ENCODE assay signal across 8 cellular contexts in the genomic region with DNA sequence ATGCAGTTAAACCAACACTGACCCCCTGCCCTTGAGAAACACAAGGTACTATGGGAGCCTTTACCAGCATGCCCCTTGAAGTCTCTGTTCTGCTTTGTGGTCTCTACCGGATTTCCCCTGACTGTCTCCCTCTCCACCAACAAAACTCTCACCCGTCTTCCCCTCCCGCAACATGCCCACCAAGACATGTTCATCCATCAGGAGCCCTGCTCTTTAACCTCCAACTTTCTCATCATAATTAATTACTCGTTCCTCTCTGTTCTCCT.
A peak's percentile ranks its signal among the peaks of the same experiment; 100 is the strongest.
DNase-seq lines count a peak whose midpoint lies in the region; ATAC-seq, FAIRE-seq and TF ChIP-seq lines count a peak whose summit lies in the region.

No MANE protein-coding gene starts in this region.

- H3K9me2 ChIP-seq in OCI-LY1 (ENCODE audit: low read depth, low read length), result no peaks in the 10 kb centered on the region

- peaks cover 12% of the 10 kb centered on the region for H3K36me3 ChIP-seq in OCI-LY1 (ENCODE audit: insufficient read depth, low read length)

- no peaks in the 10 kb centered on the region for H4K20me1 ChIP-seq in OCI-LY1 (ENCODE audit: insufficient read depth, low read length)

- H3K4me2 ChIP-seq in OCI-LY1 (ENCODE audit: low read length), result peak overlapping the region; percentile 99

- H3K9me3 Mint-ChIP-seq in memory B cell, result peaks cover 5% of the 10 kb centered on the region

- no peak for FAIRE-seq in urothelium cell line (lab: Jason Lieb, UNC)

- H2AFZ ChIP-seq in OCI-LY1 (ENCODE audit: low read length), result peak overlapping the region; percentile 93; the same call in 1 of the 2 replicates

- H3K9ac ChIP-seq in OCI-LY1 (ENCODE audit: low read length), result peak overlapping the region; percentile 93

- no peaks in the 10 kb centered on the region for H3K27me3 Mint-ChIP-seq in memory B cell

- peak overlapping the region; percentile 95 for H3K4me3 ChIP-seq in OCI-LY1 (ENCODE audit: low read depth, low read length, poor library complexity, severe bottlenecking)

- peak; percentile 44 for ATAC-seq in HG02571 (IDR thresholded peaks at IDR 0.05; ENCODE audit: unreplicated experiment)
- peak; percentile 68 for ATAC-seq in memory B cell (ENCODE audit: low read depth)

- peak overlapping the region; percentile 96 for H3K27ac Mint-ChIP-seq in memory B cell

- no peaks in the 10 kb centered on the region; the same call in 1 of the 2 replicates for H3K9me3 ChIP-seq in OCI-LY1 (ENCODE audit: low read length)

- no peaks in the 10 kb centered on the region for H3K27me3 ChIP-seq in OCI-LY1 (ENCODE audit: insufficient read depth, low read length)

- H3K79me2 ChIP-seq in OCI-LY1 (ENCODE audit: insufficient read depth, low read length), result no peaks in the 10 kb centered on the region

- peaks cover 15% of the 10 kb centered on the region for H3K4me1 Mint-ChIP-seq in memory B cell

- H3K27ac ChIP-seq in OCI-LY1 (ENCODE audit: low read depth, low read length, poor library complexity, severe bottlenecking) (peak overlapping the region; percentile 67), caudate nucleus (ENCODE audit: low read depth, low read length) (peak overlapping the region; percentile 94)

- DNase-seq in SKM-1 treated with dmso at 0.1 percent for 144 hours (lab: John Stamatoyannopoulos, UW; ENCODE audit: unreplicated experiment) (peak; percentile 41), SKM-1 (lab: John Stamatoyannopoulos, UW; ENCODE audit: unreplicated experiment) (no peak), caudate nucleus (lab: John Stamatoyannopoulos, UW) (peak in 4 of 61 donors; percentile 18 to 43 (median 36)), memory B cell (ENCODE audit: low spot score in 2 of 2) (peak in 1 of 2 donors; percentile 78), urothelium cell line (ENCODE audit: low spot score) (peak; percentile 6), DMS 273 treated with DMSO at 0.1 percent for 48 hours (lab: John Stamatoyannopoulos, UW) (no peak)

- peak overlapping the region; percentile 83 for H3K4me3 Mint-ChIP-seq in memory B cell

- no peaks in the 10 kb centered on the region for H3F3A ChIP-seq in OCI-LY1 (ENCODE audit: insufficient read depth, low read length)

- peaks cover 26% of the 10 kb centered on the region for H3K36me3 Mint-ChIP-seq in memory B cell

- TF ChIP-seq CTCF in OCI-LY1 (IDR thresholded peaks at IDR 0.05; ENCODE audit: low read length), result no peak

- peaks cover 19% of the 10 kb centered on the region for H3K4me1 ChIP-seq in OCI-LY1 (ENCODE audit: insufficient read depth, low read length, severe bottlenecking)

Comparison
In these comparisons a context has a peak if more than half of its experiments do, and no peak if none do; other contexts are left out.
1. DNase-seq: peak in SKM-1 treated with dmso at 0.1 percent for 144 hours (single experiment) and urothelium cell line (single experiment); none in SKM-1 (single experiment) and DMS 273 treated with DMSO at 0.1 percent for 48 hours (single experiment).